21 cellular contexts compared by ENCODE assay signal in the genomic region with DNA sequence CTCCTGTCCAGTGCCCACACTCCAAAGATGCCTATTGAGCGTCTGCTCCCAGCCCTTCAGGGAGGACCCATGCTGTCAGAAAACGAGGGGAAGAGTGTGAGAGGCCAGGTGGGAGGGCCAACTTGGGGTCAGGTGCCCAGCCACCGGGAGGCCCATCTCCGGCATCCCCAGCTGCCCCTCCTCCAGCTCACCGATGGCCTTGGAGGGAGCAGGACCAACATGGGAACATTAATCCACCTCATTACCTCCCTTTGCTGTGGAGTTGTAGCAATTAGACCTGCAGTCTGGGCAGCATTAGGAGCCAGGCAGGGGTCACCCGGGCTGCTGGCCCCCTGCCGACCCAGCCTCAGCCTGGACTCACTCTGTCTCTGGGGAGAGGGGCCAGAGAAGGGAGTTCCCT.
"Had no signal": no experiment of that assay in that cellular context is flagged by ENCODE, and none has a peak within 500 bp of the region (broad histone marks: within the 10 kb centered on the region; RNA-seq: fewer than 3 reads in every experiment).

No MANE protein-coding gene starts in this region.

- H3K36me3 Mint-ChIP-seq: memory B cell; stimulated activated effector memory CD8-positive, alpha-beta T cell treated with anti-CD3 and anti-CD28 coated beads, Interleukin-12 subunit alpha, Interleukin-12 subunit beta, amount 100 ng/mL, for 72 hours; type B pancreatic cell had no signal

- DNase-seq: cortex of kidney; dorsolateral prefrontal cortex; effector CD8-positive, alpha-beta T cell; heart right ventricle; islet precursor cell; left ventricle myocardium inferior; lower lobe of right lung; midbrain; right lobe of liver; stimulated activated CD4-positive, alpha-beta T cell treated with anti-CD3 and anti-CD28 coated beads, Interleukin-4, amount 100 ng/mL, for 1 hour; stimulated activated CD8-positive, alpha-beta memory T cell treated with anti-CD3 and anti-CD28 coated beads, Interleukin-4, amount 100 ng/mL, for 48 hours; stimulated activated naive CD8-positive, alpha-beta T cell treated with anti-CD3 and anti-CD28 coated beads, Interleukin-15, Interleukin-2, amounts not matched to agents 100 U/mL and 50 U/mL, for 24 hours; thyroid gland had no signal

- ATAC-seq: esophagus mucosa; heart right ventricle; lower lobe of right lung; natural killer cell treated with Interleukin-12 subunit alpha and Interleukin-12 subunit beta and Interleukin-15 and Interleukin-18, amount 100 ng/mL, for 72 hours; right lobe of liver; stimulated activated effector memory CD8-positive, alpha-beta T cell treated with anti-CD3 and anti-CD28 coated beads, Interleukin-12 subunit alpha, Interleukin-12 subunit beta, amount 100 ng/mL, for 72 hours; stimulated activated naive CD8-positive, alpha-beta T cell treated with anti-CD3 and anti-CD28 coated beads, Interleukin-15, Interleukin-2, amounts not matched to agents 100 U/mL and 50 U/mL, for 24 hours had no signal

- H3K27ac ChIP-seq: dorsolateral prefrontal cortex, heart right ventricle, left ventricle myocardium inferior, lower lobe of right lung, parathyroid adenoma, prostate gland, right lobe of liver, suprapubic skin, thyroid gland had no signal

- H3K4me1 ChIP-seq: heart right ventricle, left ventricle myocardium inferior, lower lobe of right lung, parathyroid adenoma, prostate gland, right lobe of liver, suprapubic skin, thyroid gland had no signal

- H3K4me1 Mint-ChIP-seq: memory B cell; stimulated activated effector memory CD8-positive, alpha-beta T cell treated with anti-CD3 and anti-CD28 coated beads, Interleukin-12 subunit alpha, Interleukin-12 subunit beta, amount 100 ng/mL, for 72 hours had no signal

- H3K4me3 ChIP-seq: dorsolateral prefrontal cortex, heart right ventricle, left ventricle myocardium inferior, lower lobe of right lung, prostate gland, right lobe of liver, suprapubic skin, thyroid gland had no signal

- H2AFZ ChIP-seq: parathyroid adenoma had no signal

- H3K27me3 ChIP-seq: right lobe of liver, thyroid gland had no signal

- H3K4me3 Mint-ChIP-seq: memory B cell; natural killer cell treated with Interleukin-12 subunit alpha and Interleukin-12 subunit beta and Interleukin-15 and Interleukin-18, amount 100 ng/mL, for 72 hours; stimulated activated effector memory CD8-positive, alpha-beta T cell treated with anti-CD3 and anti-CD28 coated beads, Interleukin-12 subunit alpha, Interleukin-12 subunit beta, amount 100 ng/mL, for 72 hours; type B pancreatic cell had no signal

- H3K9me3 Mint-ChIP-seq: natural killer cell treated with Interleukin-12 subunit alpha and Interleukin-12 subunit beta and Interleukin-15 and Interleukin-18, amount 100 ng/mL, for 72 hours; type B pancreatic cell had no signal

- H3K9me3 ChIP-seq: prostate gland, right lobe of liver, suprapubic skin, thyroid gland had no signal

- H3K9ac ChIP-seq: parathyroid adenoma had no signal

- H3K36me3 ChIP-seq: heart right ventricle, left ventricle myocardium inferior, lower lobe of right lung, prostate gland, right lobe of liver, suprapubic skin, thyroid gland had no signal

- H3K79me2 ChIP-seq: parathyroid adenoma had no signal

- H3K27ac Mint-ChIP-seq: memory B cell; natural killer cell treated with Interleukin-12 subunit alpha and Interleukin-12 subunit beta and Interleukin-15 and Interleukin-18, amount 100 ng/mL, for 72 hours; stimulated activated effector memory CD8-positive, alpha-beta T cell treated with anti-CD3 and anti-CD28 coated beads, Interleukin-12 subunit alpha, Interleukin-12 subunit beta, amount 100 ng/mL, for 72 hours; type B pancreatic cell had no signal
